In the genomic region with DNA sequence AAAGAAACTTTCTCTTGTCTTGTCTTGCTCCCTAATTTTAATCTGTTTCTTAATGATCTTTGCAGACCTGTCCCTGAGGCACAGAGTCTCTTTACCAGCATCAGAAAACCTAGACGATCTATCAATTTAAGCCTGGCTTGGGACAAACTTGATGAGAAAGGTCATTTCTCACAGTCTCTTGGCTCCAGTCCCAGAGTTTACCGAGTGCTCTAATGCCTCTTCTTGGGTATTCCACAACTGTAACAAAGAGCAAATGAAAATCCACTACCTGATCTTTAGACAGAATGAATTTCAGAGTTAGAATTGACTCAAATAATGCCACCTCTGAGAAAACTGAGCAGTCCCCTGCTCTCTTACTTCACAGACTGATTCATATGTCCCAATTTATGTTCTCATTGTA, we compare ENCODE assay signal across 17 cellular contexts.
"Had no signal": no experiment of that assay in that cellular context is flagged by ENCODE, and none has a peak within 500 bp of the region (broad histone marks: within the 10 kb centered on the region; RNA-seq: fewer than 3 reads in every experiment).

No MANE protein-coding gene starts in this region.

- DNase-seq: activated CD4-positive, alpha-beta memory T cell treated with anti-CD3 and anti-CD28 coated beads, Interleukin-2, amount 10 ng/mL, durations not matched to agents 7 days and 5 days; activated naive CD4-positive, alpha-beta T cell; cortex of kidney; effector memory CD4-positive, alpha-beta T cell; hippocampal formation; kidney glomerular epithelial cell; naive thymus-derived CD8-positive, alpha-beta T cell; occipital lobe; psoas muscle; stimulated activated CD4-positive, alpha-beta T cell treated with anti-CD3 and anti-CD28 coated beads, Interleukin-4, amount 100 ng/mL, for 1 hour; stimulated activated CD8-positive, alpha-beta memory T cell treated with anti-CD3 and anti-CD28 coated beads, Interleukin-4, amount 100 ng/mL, for 48 hours; stimulated activated naive CD8-positive, alpha-beta T cell treated with anti-CD3 and anti-CD28 coated beads, Interleukin-15, Interleukin-2, amounts not matched to agents 100 U/mL and 50 U/mL, for 24 hours; T-helper 2 cell; upper lobe of right lung had no signal

- H3K36me3 ChIP-seq: ascending aorta had no signal

- H3K27ac ChIP-seq: ascending aorta, psoas muscle, suprapubic skin, upper lobe of right lung had no signal

- H3K27me3 ChIP-seq: ascending aorta, suprapubic skin, upper lobe of right lung had no signal

- H3K4me3 ChIP-seq: ascending aorta, lung, psoas muscle, suprapubic skin, upper lobe of right lung had no signal

- H3K9me3 ChIP-seq: ascending aorta, psoas muscle, suprapubic skin, upper lobe of right lung had no signal

- H3K4me1 ChIP-seq: ascending aorta, psoas muscle, suprapubic skin, upper lobe of right lung had no signal
